In genomic region chr2:8851811-8852560, GRCh38 we compare ENCODE assay signal across 1 cellular context.
TF ChIP-seq lines count a peak whose summit lies in the region.

No MANE protein-coding gene starts in this region.

TF ChIP-seq in HepG2, 621 proteins besides CTCF, POLR2A, EP300 and RAD21:
- no peak for TF ChIP-seq NFE2 (CRISPR knock-in tag; IDR thresholded peaks at IDR 0.05)
- TF ChIP-seq, protein P1, sequence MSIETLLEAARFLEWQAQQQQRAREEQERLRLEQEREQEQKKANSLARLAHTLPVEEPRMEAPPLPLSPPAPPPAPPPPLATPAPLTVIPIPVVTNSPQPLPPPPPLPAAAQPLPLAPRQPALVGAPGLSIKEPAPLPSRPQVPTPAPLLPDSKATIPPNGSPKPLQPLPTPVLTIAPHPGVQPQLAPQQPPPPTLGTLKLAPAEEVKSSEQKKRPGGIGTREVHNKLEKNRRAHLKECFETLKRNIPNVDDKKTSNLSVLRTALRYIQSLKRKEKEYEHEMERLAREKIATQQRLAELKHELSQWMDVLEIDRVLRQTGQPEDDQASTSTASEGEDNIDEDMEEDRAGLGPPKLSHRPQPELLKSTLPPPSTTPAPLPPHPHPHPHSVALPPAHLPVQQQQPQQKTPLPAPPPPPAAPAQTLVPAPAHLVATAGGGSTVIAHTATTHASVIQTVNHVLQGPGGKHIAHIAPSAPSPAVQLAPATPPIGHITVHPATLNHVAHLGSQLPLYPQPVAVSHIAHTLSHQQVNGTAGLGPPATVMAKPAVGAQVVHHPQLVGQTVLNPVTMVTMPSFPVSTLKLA (IDR thresholded peaks at IDR 0.05) = peak; percentile 74
